Comparison of ENCODE assay signal across 10 cellular contexts in genomic region chr1:56054959-56055358, GRCh38.
"Had no signal": no experiment of that assay in that cellular context is flagged by ENCODE, and none has a peak within 500 bp of the region (broad histone marks: within the 10 kb centered on the region; RNA-seq: fewer than 3 reads in every experiment).

No MANE protein-coding gene starts in this region.

- H3K27ac Mint-ChIP-seq: HFFc6 had no signal

- H3K4me3 Mint-ChIP-seq: HFFc6 had no signal

- H3K4me1 ChIP-seq: HAP-1 had no signal

- H2AFZ ChIP-seq: GM23248 had no signal

- H3K9me3 Mint-ChIP-seq: HFFc6 had no signal

- H3K9ac ChIP-seq: GM23248 had no signal

- DNase-seq: GM23248, GOT3, H7, HFFc6, IMR-90, Kasumi-1, KG1 had no signal

- H3K9me3 ChIP-seq: HAP-1 had no signal

- H3K4me3 ChIP-seq: GM23248, HAP-1, K562 had no signal

- H3K36me3 ChIP-seq: HAP-1 had no signal

- H3K27ac ChIP-seq: GM23248 had no signal

- ATAC-seq: HCT116, K562 had no signal
